In the genomic region with DNA sequence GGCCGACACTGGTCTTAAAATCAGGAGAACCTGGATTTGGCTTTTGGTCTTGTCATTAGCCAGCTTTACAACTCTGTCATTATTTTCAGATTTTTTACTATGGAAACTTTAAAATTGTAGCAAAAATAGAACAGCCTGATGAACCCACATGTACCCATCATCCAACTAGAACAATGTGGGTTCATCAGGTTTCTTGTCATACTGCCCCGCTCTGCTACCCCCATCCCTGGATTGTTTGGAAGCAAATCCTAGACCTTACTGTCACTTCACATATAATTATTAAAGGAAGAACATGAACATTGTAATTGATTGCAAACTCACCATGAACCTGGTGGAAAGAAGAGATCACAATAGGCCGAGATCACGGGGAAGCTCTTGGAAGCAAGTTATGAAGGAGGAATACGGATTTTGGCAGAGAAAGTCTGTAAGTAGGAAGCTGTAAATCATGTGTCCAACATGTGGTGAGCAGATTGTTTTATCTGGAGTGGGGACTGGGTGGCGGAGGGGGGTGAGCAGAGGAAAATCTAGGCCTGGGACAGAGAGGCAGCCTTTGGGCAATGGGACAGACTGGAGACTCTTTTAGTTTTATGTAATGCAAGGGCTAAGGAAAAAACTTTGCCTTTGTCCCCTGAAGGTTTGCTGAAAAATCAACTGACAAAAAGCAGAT, we compare ENCODE assay signal across 1 cellular context.
TF ChIP-seq lines count a peak whose summit lies in the region.

No MANE protein-coding gene starts in this region.

TF ChIP-seq in GM23338, 12 proteins besides CTCF, POLR2A, EP300 and RAD21 (continued from another document):
- TF ChIP-seq, protein P1, sequence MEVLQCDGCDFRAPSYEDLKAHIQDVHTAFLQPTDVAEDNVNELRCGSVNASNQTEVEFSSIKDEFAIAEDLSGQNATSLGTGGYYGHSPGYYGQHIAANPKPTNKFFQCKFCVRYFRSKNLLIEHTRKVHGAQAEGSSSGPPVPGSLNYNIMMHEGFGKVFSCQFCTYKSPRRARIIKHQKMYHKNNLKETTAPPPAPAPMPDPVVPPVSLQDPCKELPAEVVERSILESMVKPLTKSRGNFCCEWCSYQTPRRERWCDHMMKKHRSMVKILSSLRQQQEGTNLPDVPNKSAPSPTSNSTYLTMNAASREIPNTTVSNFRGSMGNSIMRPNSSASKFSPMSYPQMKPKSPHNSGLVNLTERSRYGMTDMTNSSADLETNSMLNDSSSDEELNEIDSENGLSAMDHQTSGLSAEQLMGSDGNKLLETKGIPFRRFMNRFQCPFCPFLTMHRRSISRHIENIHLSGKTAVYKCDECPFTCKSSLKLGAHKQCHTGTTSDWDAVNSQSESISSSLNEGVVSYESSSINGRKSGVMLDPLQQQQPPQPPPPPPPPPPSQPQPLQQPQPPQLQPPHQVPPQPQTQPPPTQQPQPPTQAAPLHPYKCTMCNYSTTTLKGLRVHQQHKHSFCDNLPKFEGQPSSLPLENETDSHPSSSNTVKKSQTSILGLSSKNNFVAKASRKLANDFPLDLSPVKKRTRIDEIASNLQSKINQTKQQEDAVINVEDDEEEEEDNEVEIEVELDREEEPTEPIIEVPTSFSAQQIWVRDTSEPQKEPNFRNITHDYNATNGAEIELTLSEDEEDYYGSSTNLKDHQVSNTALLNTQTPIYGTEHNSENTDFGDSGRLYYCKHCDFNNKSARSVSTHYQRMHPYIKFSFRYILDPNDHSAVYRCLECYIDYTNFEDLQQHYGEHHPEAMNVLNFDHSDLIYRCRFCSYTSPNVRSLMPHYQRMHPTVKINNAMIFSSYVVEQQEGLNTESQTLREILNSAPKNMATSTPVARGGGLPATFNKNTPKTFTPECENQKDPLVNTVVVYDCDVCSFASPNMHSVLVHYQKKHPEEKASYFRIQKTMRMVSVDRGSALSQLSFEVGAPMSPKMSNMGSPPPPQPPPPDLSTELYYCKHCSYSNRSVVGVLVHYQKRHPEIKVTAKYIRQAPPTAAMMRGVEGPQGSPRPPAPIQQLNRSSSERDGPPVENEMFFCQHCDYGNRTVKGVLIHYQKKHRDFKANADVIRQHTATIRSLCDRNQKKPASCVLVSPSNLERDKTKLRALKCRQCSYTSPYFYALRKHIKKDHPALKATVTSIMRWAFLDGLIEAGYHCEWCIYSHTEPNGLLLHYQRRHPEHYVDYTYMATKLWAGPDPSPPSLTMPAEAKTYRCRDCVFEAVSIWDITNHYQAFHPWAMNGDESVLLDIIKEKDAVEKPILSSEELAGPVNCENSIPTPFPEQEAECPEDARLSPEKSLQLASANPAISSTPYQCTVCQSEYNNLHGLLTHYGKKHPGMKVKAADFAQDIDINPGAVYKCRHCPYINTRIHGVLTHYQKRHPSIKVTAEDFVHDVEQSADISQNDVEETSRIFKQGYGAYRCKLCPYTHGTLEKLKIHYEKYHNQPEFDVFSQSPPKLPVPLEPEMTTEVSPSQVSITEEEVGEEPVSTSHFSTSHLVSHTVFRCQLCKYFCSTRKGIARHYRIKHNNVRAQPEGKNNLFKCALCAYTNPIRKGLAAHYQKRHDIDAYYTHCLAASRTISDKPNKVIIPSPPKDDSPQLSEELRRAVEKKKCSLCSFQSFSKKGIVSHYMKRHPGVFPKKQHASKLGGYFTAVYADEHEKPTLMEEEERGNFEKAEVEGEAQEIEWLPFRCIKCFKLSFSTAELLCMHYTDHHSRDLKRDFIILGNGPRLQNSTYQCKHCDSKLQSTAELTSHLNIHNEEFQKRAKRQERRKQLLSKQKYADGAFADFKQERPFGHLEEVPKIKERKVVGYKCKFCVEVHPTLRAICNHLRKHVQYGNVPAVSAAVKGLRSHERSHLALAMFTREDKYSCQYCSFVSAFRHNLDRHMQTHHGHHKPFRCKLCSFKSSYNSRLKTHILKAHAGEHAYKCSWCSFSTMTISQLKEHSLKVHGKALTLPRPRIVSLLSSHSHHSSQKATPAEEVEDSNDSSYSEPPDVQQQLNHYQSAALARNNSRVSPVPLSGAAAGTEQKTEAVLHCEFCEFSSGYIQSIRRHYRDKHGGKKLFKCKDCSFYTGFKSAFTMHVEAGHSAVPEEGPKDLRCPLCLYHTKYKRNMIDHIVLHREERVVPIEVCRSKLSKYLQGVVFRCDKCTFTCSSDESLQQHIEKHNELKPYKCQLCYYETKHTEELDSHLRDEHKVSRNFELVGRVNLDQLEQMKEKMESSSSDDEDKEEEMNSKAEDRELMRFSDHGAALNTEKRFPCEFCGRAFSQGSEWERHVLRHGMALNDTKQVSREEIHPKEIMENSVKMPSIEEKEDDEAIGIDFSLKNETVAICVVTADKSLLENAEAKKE (CRISPR knock-in tag; IDR thresholded peaks at IDR 0.05) = no peak
- TF ChIP-seq, protein P2, sequence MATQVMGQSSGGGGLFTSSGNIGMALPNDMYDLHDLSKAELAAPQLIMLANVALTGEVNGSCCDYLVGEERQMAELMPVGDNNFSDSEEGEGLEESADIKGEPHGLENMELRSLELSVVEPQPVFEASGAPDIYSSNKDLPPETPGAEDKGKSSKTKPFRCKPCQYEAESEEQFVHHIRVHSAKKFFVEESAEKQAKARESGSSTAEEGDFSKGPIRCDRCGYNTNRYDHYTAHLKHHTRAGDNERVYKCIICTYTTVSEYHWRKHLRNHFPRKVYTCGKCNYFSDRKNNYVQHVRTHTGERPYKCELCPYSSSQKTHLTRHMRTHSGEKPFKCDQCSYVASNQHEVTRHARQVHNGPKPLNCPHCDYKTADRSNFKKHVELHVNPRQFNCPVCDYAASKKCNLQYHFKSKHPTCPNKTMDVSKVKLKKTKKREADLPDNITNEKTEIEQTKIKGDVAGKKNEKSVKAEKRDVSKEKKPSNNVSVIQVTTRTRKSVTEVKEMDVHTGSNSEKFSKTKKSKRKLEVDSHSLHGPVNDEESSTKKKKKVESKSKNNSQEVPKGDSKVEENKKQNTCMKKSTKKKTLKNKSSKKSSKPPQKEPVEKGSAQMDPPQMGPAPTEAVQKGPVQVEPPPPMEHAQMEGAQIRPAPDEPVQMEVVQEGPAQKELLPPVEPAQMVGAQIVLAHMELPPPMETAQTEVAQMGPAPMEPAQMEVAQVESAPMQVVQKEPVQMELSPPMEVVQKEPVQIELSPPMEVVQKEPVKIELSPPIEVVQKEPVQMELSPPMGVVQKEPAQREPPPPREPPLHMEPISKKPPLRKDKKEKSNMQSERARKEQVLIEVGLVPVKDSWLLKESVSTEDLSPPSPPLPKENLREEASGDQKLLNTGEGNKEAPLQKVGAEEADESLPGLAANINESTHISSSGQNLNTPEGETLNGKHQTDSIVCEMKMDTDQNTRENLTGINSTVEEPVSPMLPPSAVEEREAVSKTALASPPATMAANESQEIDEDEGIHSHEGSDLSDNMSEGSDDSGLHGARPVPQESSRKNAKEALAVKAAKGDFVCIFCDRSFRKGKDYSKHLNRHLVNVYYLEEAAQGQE (IDR thresholded peaks at IDR 0.05; ENCODE audit: unreplicated experiment) = no peak
- TF ChIP-seq ZNF331 (CRISPR knock-in tag; IDR thresholded peaks at IDR 0.05; ENCODE audit: low read depth) (no peak), JUNB (IDR thresholded peaks at IDR 0.05; ENCODE audit: unreplicated experiment) (no peak), EZH2 (IDR thresholded peaks at IDR 0.05; ENCODE audit: low read depth, unreplicated experiment) (no peak)
TF ChIP-seq in GM23338: peak in this region for 0.
